Comparison of ENCODE assay signal across 9 cellular contexts in the genomic region with DNA sequence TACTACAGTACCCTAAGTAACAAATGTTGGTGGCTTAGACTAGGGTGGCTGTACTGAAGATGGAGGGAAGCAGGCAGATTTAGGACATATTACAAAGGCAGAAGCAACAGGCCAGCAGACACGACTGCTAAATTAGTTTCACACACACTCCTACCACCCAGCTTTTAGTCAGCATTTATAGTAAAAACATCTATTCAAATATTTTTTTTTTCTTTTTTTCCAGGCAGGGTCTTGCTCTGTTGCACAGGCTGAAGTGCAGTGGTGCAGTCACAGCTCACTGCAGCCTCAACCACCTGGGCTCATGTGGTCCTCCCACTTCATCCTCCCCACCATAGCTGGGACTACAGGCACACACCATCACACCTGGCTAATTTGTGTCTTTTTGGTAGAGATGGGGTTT.
A peak's percentile ranks its signal among the peaks of the same experiment; 100 is the strongest.
DNase-seq lines count a peak whose midpoint lies in the region; ATAC-seq, FAIRE-seq and TF ChIP-seq lines count a peak whose summit lies in the region.
"Had no signal": no experiment of that assay in that cellular context is flagged by ENCODE, and none has a peak within 500 bp of the region (broad histone marks: within the 10 kb centered on the region; RNA-seq: fewer than 3 reads in every experiment).

No MANE protein-coding gene starts in this region.

- CTCF ChIA-PET in H1 (lab: Charles Lee; ENCODE audit: partially characterized antibody) (interaction anchor here (1.6 kb wide), 2 partner anchors 9 to 178 kb away, joined by 3 read pairs; no protein-coding TSS in a partner anchor), Calu3 (lab: Charles Lee) (no interaction called here)

- peaks cover 10% of the 10 kb centered on the region for H3K4me1 Mint-ChIP-seq in Calu3 (ENCODE audit: low read depth, unreplicated experiment)

- H3K9ac ChIP-seq in H1 (replicated peaks in 1 of 4; ENCODE audit: extremely low read depth in 1 of 4, low read depth in 3 of 4, low read length in 3 of 4) (no peak overlapping the region), mesenchymal stem cell (ENCODE audit: low read length) (no peak overlapping the region)

- H3K36me3 ChIP-seq in H1 (ENCODE audit: control insufficient read depth in 2 of 4, insufficient read depth in 4 of 4, low read length in 3 of 4) (peaks cover 0 to 11% (median 0%) of the 10 kb centered on the region in 4 experiments; a peak in 1 of 8 replicates), mesenchymal stem cell (ENCODE audit: control insufficient read depth in 1 of 2, insufficient read depth in 2 of 2, low read depth in 1 of 2, low read length in 2 of 2) (peaks cover 7 to 82% of the 10 kb centered on the region in 2 experiments)

- H2AK5ac ChIP-seq in H1 (ENCODE audit: low read depth, low read length) (no peak overlapping the region), mesenchymal stem cell (ENCODE audit: low read length, severe bottlenecking) (no peak overlapping the region)

- H2BK120ac ChIP-seq in H1 (replicated peaks; ENCODE audit: low read depth, low read length) (no peak overlapping the region), mesenchymal stem cell (ENCODE audit: low read depth, low read length) (no peak overlapping the region)

- H4K20me1 ChIP-seq in H1 (replicated peaks in 1 of 2; ENCODE audit: control insufficient read depth in 1 of 2, insufficient read depth in 2 of 2, low read length in 2 of 2): no peaks in the 10 kb centered on the region

- H3K56ac ChIP-seq in H1 (replicated peaks; ENCODE audit: insufficient read length, low read depth, low read length): no peak overlapping the region

- H3K18ac ChIP-seq in H1 (ENCODE audit: extremely low read depth, low read length): no peak overlapping the region
- H3K18ac ChIP-seq in mesenchymal stem cell (ENCODE audit: low read depth in 1 of 2, low read length in 2 of 2): no peak overlapping the region

- intact Hi-C loops in Calu3 (cut with micrococcal nuclease; ENCODE audit: unreplicated experiment): no loop called here

- DNase-seq in GM12892 (ENCODE audit: insufficient read length) (no peak), H1 (ENCODE audit: low read depth in 1 of 2, low spot score in 2 of 2) (no peak), Calu3 (no peak), D341Med (ENCODE audit: low spot score) (no peak), mesenchymal stem cell (no peak), DMS 273 (lab: John Stamatoyannopoulos, UW; ENCODE audit: unreplicated experiment) (no peak)

- H2BK15ac ChIP-seq in H1 (ENCODE audit: low read length) (no peak overlapping the region), mesenchymal stem cell (ENCODE audit: low read depth, poor library complexity, severe bottlenecking) (no peak overlapping the region)

- H3K4me3 ChIP-seq in H1 (ENCODE audit: extremely low read depth in 1 of 4, insufficient read depth in 2 of 4, low read depth in 3 of 4, low read length in 4 of 4) (no peak overlapping the region), mesenchymal stem cell (ENCODE audit: insufficient read depth in 1 of 2, low read depth in 1 of 2, low read length in 2 of 2) (no peak overlapping the region)

- H2BK12ac ChIP-seq in H1 (ENCODE audit: low read depth, low read length) (no peak overlapping the region), mesenchymal stem cell (ENCODE audit: low read length in 2 of 2) (no peak overlapping the region)

- no peaks in the 10 kb centered on the region for H3K27me3 ChIP-seq in H1 (replicated peaks in 1 of 4; ENCODE audit: control insufficient read depth in 3 of 4, extremely low read depth in 1 of 4, insufficient read depth in 3 of 4, low read length in 3 of 4)
- no peaks in the 10 kb centered on the region for H3K27me3 ChIP-seq in mesenchymal stem cell (ENCODE audit: control insufficient read depth in 1 of 2, insufficient read depth in 1 of 2, low read length in 2 of 2)

- H3K79me1 ChIP-seq in H1 (ENCODE audit: low read depth, low read length): no peaks in the 10 kb centered on the region
- peaks cover 8% of the 10 kb centered on the region for H3K79me1 ChIP-seq in mesenchymal stem cell (replicated peaks; ENCODE audit: low read length, poor library complexity, severe bottlenecking)

- no peaks in the 10 kb centered on the region for H3K9me3 Mint-ChIP-seq in Calu3 (ENCODE audit: low read depth, unreplicated experiment)

- no peaks in the 10 kb centered on the region for H3K79me2 ChIP-seq in H1 (ENCODE audit: control insufficient read depth in 1 of 2, insufficient read depth in 2 of 2, low read length in 2 of 2)

- H3K14ac ChIP-seq in H1 (ENCODE audit: insufficient read length): no peak overlapping the region
- no peak overlapping the region for H3K14ac ChIP-seq in mesenchymal stem cell (ENCODE audit: low read length in 2 of 2)

- no peaks in the 10 kb centered on the region for H3K27me3 Mint-ChIP-seq in Calu3 (ENCODE audit: unreplicated experiment)

- H4K5ac ChIP-seq in H1 (ENCODE audit: insufficient read length, low read depth, low read length): no peak overlapping the region

- FAIRE-seq in GM12892 (lab: Jason Lieb, UNC) (peak; percentile 89), H1 (lab: Jason Lieb, UNC) (no peak)

- H3K27ac ChIP-seq in H1 (ENCODE audit: low read depth, low read length): no peak overlapping the region
- H3K27ac ChIP-seq in mesenchymal stem cell (ENCODE audit: low read length, poor library complexity, severe bottlenecking): no peak overlapping the region
- H3K27ac ChIP-seq: HL-60 had no signal

- peak overlapping the region; percentile 15; the same call in 1 of the 2 replicates for H2BK20ac ChIP-seq in H1 (ENCODE audit: low read length)

- H3K4me2 ChIP-seq in H1 (ENCODE audit: insufficient read depth in 1 of 2, low read depth in 2 of 2, low read length in 2 of 2): no peak overlapping the region
- no peak overlapping the region for H3K4me2 ChIP-seq in mesenchymal stem cell (ENCODE audit: low read length, poor library complexity, severe bottlenecking)

- BruUV-seq in Calu3 (replicated peaks; lab: Mats Ljungman, UMichigan): no TSS peak

- H3K4me1 ChIP-seq in H1 (replicated peaks in 1 of 4; ENCODE audit: control insufficient read depth in 3 of 4, insufficient read depth in 4 of 4, low read length in 3 of 4): peaks cover 0 to 5% (median 0%) of the 10 kb centered on the region in 4 experiments; a peak in 1 of 7 replicates
- H3K4me1 ChIP-seq in mesenchymal stem cell (ENCODE audit: control insufficient read depth, insufficient read depth, low read depth, low read length): peaks cover 3% of the 10 kb centered on the region

- H3K9me3 ChIP-seq in H1 (ENCODE audit: insufficient read depth in 2 of 2, low read depth in 1 of 2, low read length in 1 of 2) (no peaks in the 10 kb centered on the region), mesenchymal stem cell (ENCODE audit: control insufficient read depth, low read length) (no peaks in the 10 kb centered on the region)

- H4K8ac ChIP-seq in H1 (ENCODE audit: extremely low read depth, insufficient read depth, low read length) (no peak overlapping the region), mesenchymal stem cell (ENCODE audit: low read length) (no peak overlapping the region)

- peaks cover 6% of the 10 kb centered on the region for H3K36me3 Mint-ChIP-seq in Calu3 (ENCODE audit: insufficient read depth, unreplicated experiment)

- no peak for TF ChIP-seq EP300 in H1 (IDR thresholded peaks at IDR 0.05; ENCODE audit: borderline replicate concordance in 1 of 2, low read depth in 2 of 2, low read length in 2 of 2)

- H2BK5ac ChIP-seq in H1 (ENCODE audit: low read depth, low read length): no peak overlapping the region
- no peak overlapping the region for H2BK5ac ChIP-seq in mesenchymal stem cell (ENCODE audit: low read depth, low read length, poor library complexity, severe bottlenecking)

- H2AFZ ChIP-seq in H1 (ENCODE audit: low read length) (no peak overlapping the region), mesenchymal stem cell (ENCODE audit: low read depth, low read length) (no peak overlapping the region)

- H4K91ac ChIP-seq in H1 (replicated peaks; ENCODE audit: insufficient read length, low read length): no peak overlapping the region
- no peak overlapping the region for H4K91ac ChIP-seq in mesenchymal stem cell (ENCODE audit: low read length)

- 75% methylated on average over 1 of the region's 1 CpG; no CpG with 5 or more reads in 1 of the 2 experiments for WGBS in H1 (ENCODE audit: extremely low coverage in 1 of 2, insufficient coverage in 1 of 2, insufficient read length in 1 of 2, insufficient replicate concordance in 2 of 2, low coverage in 1 of 2, low lambda C conversion rate in 2 of 2, missing lambda C conversion rate in 1 of 2), 2 experiments
- 93% methylated on average over 1 of the region's 1 CpG for WGBS in mesenchymal stem cell

- POLR2A ChIA-PET in H1 (lab: Charles Lee; ENCODE audit: partially characterized antibody): no interaction called here

- TF ChIP-seq CTCF in H1 (IDR thresholded peaks at IDR 0.05; ENCODE audit: control extremely low read depth in 1 of 3, insufficient read depth in 1 of 3, low read depth in 1 of 3, low read length in 3 of 3): no peak
- TF ChIP-seq CTCF in Calu3 (IDR thresholded peaks at IDR 0.05; ENCODE audit: unreplicated experiment): no peak

- H3K23ac ChIP-seq in H1 (ENCODE audit: insufficient read length) (no peak overlapping the region), mesenchymal stem cell (ENCODE audit: low read length in 2 of 2) (no peak overlapping the region)

- ATAC-seq in GM19468 (IDR thresholded peaks at IDR 0.05; ENCODE audit: extremely low read depth, unreplicated experiment): peak; percentile 64
- peak; percentile 83 for ATAC-seq in HG03095 (IDR thresholded peaks at IDR 0.05; ENCODE audit: unreplicated experiment)

- TF ChIP-seq RAD21 in H1 (IDR thresholded peaks at IDR 0.05 in 1 of 2, conservative IDR thresholded peaks at IDR 0.05 in 1 of 2; ENCODE audit: low read depth in 2 of 2, low read length in 2 of 2): no peak

- H3K4me3 Mint-ChIP-seq in Calu3 (ENCODE audit: low read depth, unreplicated experiment): no peak overlapping the region

- H3K27ac Mint-ChIP-seq in Calu3 (ENCODE audit: unreplicated experiment): no peak overlapping the region

- TF ChIP-seq POLR2A in GM12892 (IDR thresholded peaks at IDR 0.05; ENCODE audit: low read depth, low read length) (no peak), H1 (IDR thresholded peaks at IDR 0.05; ENCODE audit: control extremely low read depth in 1 of 2, low read depth in 2 of 2, low read length in 2 of 2) (no peak)

- H3K23me2 ChIP-seq in H1 (ENCODE audit: low read depth, low read length): no peaks in the 10 kb centered on the region

- no peak overlapping the region for H3K4ac ChIP-seq in H1 (replicated peaks; ENCODE audit: insufficient read length, low read depth, low read length)
- no peak overlapping the region for H3K4ac ChIP-seq in mesenchymal stem cell (ENCODE audit: low read depth in 1 of 2, low read length in 2 of 2)

TF ChIP-seq in H1, 55 proteins besides CTCF, POLR2A, EP300 and RAD21 (continues in another document):
- TF ChIP-seq POU5F1 (IDR thresholded peaks at IDR 0.05; ENCODE audit: low read depth, low read length): no peak
- TF ChIP-seq RBBP5 (IDR thresholded peaks at IDR 0.05; ENCODE audit: borderline replicate concordance, low read depth, low read length): no peak
- no peak for TF ChIP-seq CBX8 (IDR thresholded peaks at IDR 0.05; ENCODE audit: borderline replicate concordance, low read depth, low read length)
- no peak for TF ChIP-seq RFX5 (IDR thresholded peaks at IDR 0.05; ENCODE audit: borderline replicate concordance, low read depth, low read length)
- no peak for TF ChIP-seq YY1 (IDR thresholded peaks at IDR 0.05; ENCODE audit: low read depth, low read length)
- TF ChIP-seq SAP30 (IDR thresholded peaks at IDR 0.05; ENCODE audit: insufficient read depth, insufficient replicate concordance, low read length): no peak
